ENCODE assay signal across 19 cellular contexts in genomic region chr18:75497576-75497975, GRCh38.
"Had no signal": no experiment of that assay in that cellular context is flagged by ENCODE, and none has a peak within 500 bp of the region (broad histone marks: within the 10 kb centered on the region; RNA-seq: fewer than 3 reads in every experiment).

No MANE protein-coding gene starts in this region.

- H3K4me3 Mint-ChIP-seq: IgD-negative memory B cell had no signal

- DNase-seq: Kasumi-1, NCI-H1092, NCI-H1105 treated with DMSO at 0.1 percent for 48 hours, NCI-H1417 treated with DMSO at 0.1 percent for 48 hours, NCI-H146, NCI-H1694 treated with DMSO at 0.1 percent for 48 hours, NCI-H1930, NCI-H2081, NCI-H2107, NCI-H2227 treated with DMSO at 0.1 percent for 48 hours, NCI-H524, NCI-H748 treated with DMSO at 0.1 percent for 48 hours, PC-3, SHP77, SK-N-SH had no signal

- H3K9ac ChIP-seq: KMS-11, SK-N-SH had no signal

- H3K4me2 ChIP-seq: KMS-11, SK-N-SH had no signal

- H3K27ac ChIP-seq: KMS-11, RWPE1 had no signal

- H3K36me3 Mint-ChIP-seq: IgD-negative memory B cell had no signal

- H3K4me1 Mint-ChIP-seq: IgD-negative memory B cell had no signal

- H3K27ac Mint-ChIP-seq: IgD-negative memory B cell had no signal

- H3K9me3 ChIP-seq: SK-N-SH had no signal

- H3K9me3 Mint-ChIP-seq: IgD-negative memory B cell had no signal

- H3K4me3 ChIP-seq: K562 had no signal
